Comparison of ENCODE assay signal across 8 cellular contexts in the genomic region with DNA sequence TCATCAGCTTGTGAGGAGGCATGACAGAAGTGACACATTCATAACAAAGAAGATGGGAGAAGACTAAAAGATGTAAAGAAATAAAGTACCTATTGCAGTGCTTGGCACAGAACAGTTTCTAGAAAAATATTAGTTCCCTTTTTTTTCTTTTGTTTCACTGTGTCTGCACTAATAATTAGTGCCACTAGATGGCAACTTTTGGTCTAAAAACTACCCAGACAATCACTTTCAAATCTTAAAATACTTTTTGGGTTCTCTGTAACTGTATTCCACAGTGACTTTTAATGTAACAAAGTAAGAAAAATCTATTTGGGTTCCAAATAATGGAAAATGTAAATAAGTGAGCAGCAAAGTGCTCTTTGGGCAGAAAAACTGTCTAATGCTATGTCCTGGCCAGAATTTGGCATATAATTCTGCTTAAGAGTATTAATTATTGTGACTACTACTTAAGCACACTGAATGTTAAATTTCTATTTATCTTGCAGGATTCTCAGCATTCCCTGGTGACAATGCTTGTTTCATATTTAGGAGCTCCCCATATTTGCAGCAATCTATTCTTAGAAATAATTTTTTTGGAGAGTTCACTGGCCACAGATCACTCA.
A peak's percentile ranks its signal among the peaks of the same experiment; 100 is the strongest.
DNase-seq lines count a peak whose midpoint lies in the region; ATAC-seq and TF ChIP-seq lines count a peak whose summit lies in the region.

No MANE protein-coding gene starts in this region.

- peak; percentile 59 for TF ChIP-seq CTCF in cardiac muscle cell (IDR thresholded peaks at IDR 0.05; ENCODE audit: low read depth, low read length)
- peak; percentile 70 for TF ChIP-seq CTCF in PC-3 (conservative IDR thresholded peaks at IDR 0.05; ENCODE audit: low read depth, low read length)
- peak; percentile 83 for TF ChIP-seq CTCF in endodermal cell (conservative IDR thresholded peaks at IDR 0.05)
- peak; percentile 77 for TF ChIP-seq CTCF in neural progenitor cell (IDR thresholded peaks at IDR 0.05)

- H3K4me1 Mint-ChIP-seq in endodermal cell (peaks cover 3% of the 10 kb centered on the region), neural progenitor cell (no peaks in the 10 kb centered on the region)

- H3K79me2 ChIP-seq in PC-3 (ENCODE audit: low read length) (no peaks in the 10 kb centered on the region), neural progenitor cell (ENCODE audit: low read depth) (no peaks in the 10 kb centered on the region)

- H3K36me3 ChIP-seq in cardiac muscle cell (no peaks in the 10 kb centered on the region), PC-3 (ENCODE audit: low read depth, low read length) (no peaks in the 10 kb centered on the region), endodermal cell (ENCODE audit: control insufficient read depth, insufficient read depth, low read length) (no peaks in the 10 kb centered on the region), neural progenitor cell (no peaks in the 10 kb centered on the region)

- no peak for ATAC-seq in right cardiac atrium
- ATAC-seq in HG02852 (IDR thresholded peaks at IDR 0.05; ENCODE audit: unreplicated experiment) = peak; percentile 59
- peak; percentile 27 for ATAC-seq in PC-3
- no peak for ATAC-seq in HG02588 (IDR thresholded peaks at IDR 0.05; ENCODE audit: unreplicated experiment)

- CTCF ChIA-PET in PC-3 (lab: Charles Lee) = interaction anchor here (1.2 kb wide), 1 partner anchor 15 kb away, joined by 4 read pairs; no protein-coding TSS in a partner anchor

- no peak overlapping the region for H3K4me2 ChIP-seq in PC-3 (ENCODE audit: low read length)
- no peak overlapping the region for H3K4me2 ChIP-seq in neural progenitor cell

- H3K9me3 Mint-ChIP-seq in endodermal cell = no peaks in the 10 kb centered on the region
- H3K9me3 Mint-ChIP-seq in neural progenitor cell = no peaks in the 10 kb centered on the region

- H3K9ac ChIP-seq in PC-3 (ENCODE audit: low read length) (no peak overlapping the region), endodermal cell (ENCODE audit: extremely low read depth, low read length, poor library complexity, severe bottlenecking) (no peak overlapping the region), neural progenitor cell (no peak overlapping the region)

- intact Hi-C loops in right cardiac atrium (cut with DNase I) = loop anchor here in 2 of 4 donors (5.0 to 10.0 kb wide), 2 partner anchors 174 to 176 kb away; no protein-coding TSS in a partner anchor
- intact Hi-C loops in PC-3 (cut with micrococcal nuclease) = loop anchor here (1.0 kb wide), 1 partner anchor 155 kb away; no protein-coding TSS in a partner anchor

- H3K27ac ChIP-seq in cardiac muscle cell = no peak overlapping the region
- H3K27ac ChIP-seq in right cardiac atrium (ENCODE audit: low read length) = no peak overlapping the region
- no peak overlapping the region for H3K27ac ChIP-seq in PC-3 (ENCODE audit: low read length)
- no peak overlapping the region for H3K27ac ChIP-seq in endodermal cell (ENCODE audit: low read depth, low read length)
- no peak overlapping the region for H3K27ac ChIP-seq in neural progenitor cell

- H3K9me3 ChIP-seq in cardiac muscle cell (ENCODE audit: low read depth) (no peaks in the 10 kb centered on the region), right cardiac atrium (ENCODE audit: control insufficient read depth, low read length) (no peaks in the 10 kb centered on the region), PC-3 (ENCODE audit: low read length) (no peaks in the 10 kb centered on the region), endodermal cell (ENCODE audit: control insufficient read depth, low read length) (no peaks in the 10 kb centered on the region), neural progenitor cell (ENCODE audit: low read depth) (no peaks in the 10 kb centered on the region)

- H3K27me3 ChIP-seq in cardiac muscle cell (no peaks in the 10 kb centered on the region), right cardiac atrium (ENCODE audit: control insufficient read depth, insufficient read depth) (no peaks in the 10 kb centered on the region), PC-3 (ENCODE audit: low read length) (no peaks in the 10 kb centered on the region), endodermal cell (ENCODE audit: control insufficient read depth, insufficient read depth, low read length, poor library complexity, severe bottlenecking) (no peaks in the 10 kb centered on the region), neural progenitor cell (no peaks in the 10 kb centered on the region)

- H4K20me1 ChIP-seq in PC-3 (ENCODE audit: low read length) (no peaks in the 10 kb centered on the region), neural progenitor cell (ENCODE audit: low read depth) (no peaks in the 10 kb centered on the region)

- DNase-seq in cardiac muscle cell (ENCODE audit: low read depth in 1 of 2, low spot score in 1 of 2) (peak; percentile 36 to 56), right cardiac atrium (no peak), PC-3 (peak; percentile 58), endodermal cell (no peak), neural progenitor cell (ENCODE audit: low spot score) (peak; percentile 26)
- DNase-seq in stimulated activated CD4-positive, alpha-beta T cell treated with anti-CD3 and anti-CD28 coated beads, Interleukin-4, amount 100 ng/mL, for 1 hour = no peak

- no peak overlapping the region for H2AFZ ChIP-seq in PC-3 (ENCODE audit: low read length)
- H2AFZ ChIP-seq in neural progenitor cell (replicated peaks) = peak overlapping the region; percentile 87

- H3F3A ChIP-seq in PC-3 (ENCODE audit: low read length, unreplicated experiment) (no peaks in the 10 kb centered on the region), neural progenitor cell (ENCODE audit: low read depth) (no peaks in the 10 kb centered on the region)

- no peaks in the 10 kb centered on the region for H3K27me3 Mint-ChIP-seq in endodermal cell (ENCODE audit: insufficient read depth)
- H3K27me3 Mint-ChIP-seq in neural progenitor cell (ENCODE audit: insufficient read depth, low read depth) = peaks cover 2% of the 10 kb centered on the region

- H3K27ac Mint-ChIP-seq in endodermal cell (no peak overlapping the region), neural progenitor cell (no peak overlapping the region)

- no TSS peak for BruUV-seq in PC-3 (replicated peaks; lab: Mats Ljungman, UMichigan)

- H3K36me3 Mint-ChIP-seq in endodermal cell (ENCODE audit: low read depth) (no peaks in the 10 kb centered on the region), neural progenitor cell (no peaks in the 10 kb centered on the region)

- H3K4me3 Mint-ChIP-seq in endodermal cell (no peak overlapping the region), neural progenitor cell (no peak overlapping the region)

- no peaks in the 10 kb centered on the region for H3K4me1 ChIP-seq in cardiac muscle cell (ENCODE audit: low read depth)
- H3K4me1 ChIP-seq in right cardiac atrium (ENCODE audit: control insufficient read depth, insufficient read depth, low read length) = no peaks in the 10 kb centered on the region
- no peaks in the 10 kb centered on the region for H3K4me1 ChIP-seq in PC-3 (ENCODE audit: insufficient read depth, low read length)
- no peaks in the 10 kb centered on the region for H3K4me1 ChIP-seq in endodermal cell (ENCODE audit: control insufficient read depth, insufficient read depth, low read length)
- H3K4me1 ChIP-seq in neural progenitor cell = no peaks in the 10 kb centered on the region

- POLR2A ChIA-PET in PC-3 (lab: Charles Lee; ENCODE audit: unreplicated experiment) = no interaction called here

- H3K4me3 ChIP-seq in cardiac muscle cell (no peak overlapping the region), right cardiac atrium (ENCODE audit: low read length) (no peak overlapping the region), PC-3 (ENCODE audit: low read length) (no peak overlapping the region), endodermal cell (ENCODE audit: low read length) (no peak overlapping the region), neural progenitor cell (no peak overlapping the region)

- no peaks in the 10 kb centered on the region for H3K9me2 ChIP-seq in PC-3 (replicated peaks; ENCODE audit: low read length)

Comparison
In these comparisons a context has a peak if more than half of its experiments do, and no peak if none do; other contexts are left out.
1. DNase-seq: peak in cardiac muscle cell (2 of 2), PC-3 (single experiment) and neural progenitor cell (single experiment); none in right cardiac atrium (0 of 3), endodermal cell (single experiment) and stimulated activated CD4-positive, alpha-beta T cell treated with anti-CD3 and anti-CD28 coated beads, Interleukin-4, amount 100 ng/mL, for 1 hour (single experiment).
2. ATAC-seq: peak in HG02852 (single experiment) and PC-3 (single experiment); none in right cardiac atrium (0 of 2) and HG02588 (single experiment).
3. Peak in every context shown above with its lines, with median percentiles within 50 percentile points of each other: CTCF ChIP-seq.